In genomic region chr17:76537578-76538280, GRCh38 we compare ENCODE assay signal across 8 cellular contexts. TPM values are rescaled to one million over a fixed set of nuclear protein-coding genes. Genes with fewer than 3 reads are reported as not detected.
DNase-seq lines count a peak whose midpoint lies in the region; ATAC-seq and TF ChIP-seq lines count a peak whose summit lies in the region.

Gene CYGB, minus strand, starts transcription at chr17:76537709. Its CDS starts 167 bp downstream, at chr17:76537542.

- peak; percentile 79 for DNase-seq in NCI-H2227 (lab: John Stamatoyannopoulos, UW; ENCODE audit: unreplicated experiment)
- peak; percentile 45 for DNase-seq in cerebellum (ENCODE audit: low spot score)
- no peak for DNase-seq in stomach
- DNase-seq in GM10266 (ENCODE audit: extremely low spot score) = no peak
- no peak for DNase-seq in GOT3 (lab: John Stamatoyannopoulos, UW)
- DNase-seq in GM13977 (ENCODE audit: low spot score) = no peak

- H3K27me3 ChIP-seq in liver (ENCODE audit: control insufficient read depth in 4 of 4, insufficient read depth in 4 of 4, low read length in 3 of 4) (no peaks in the 10 kb centered on the region), stomach (peaks cover 5 to 60% (median 24%) of the 10 kb centered on the region in 3 donors)

- TF ChIP-seq POLR2A in stomach (IDR thresholded peaks at IDR 0.05) = no peak

- TF ChIP-seq RAD21 in liver (IDR thresholded peaks at IDR 0.05) = no peak

- in situ Hi-C loops in GM13977 (cut with MboI; ENCODE audit: low pct_unique_long_range_greater_than_20kb, low sequenced_read_pairs, unreplicated experiment) = no loop called here

- WGBS in liver = 7% methylated on average over 95 of the region's 95 CpGs
- 1 to 3% (median 2%) methylated on average over 18 to 95 of the region's 95 CpGs for WGBS in stomach, 5 donors

- no peak for ATAC-seq in GM21529 (IDR thresholded peaks at IDR 0.05; ENCODE audit: unreplicated experiment)

- intact Hi-C loops in stomach (cut with DNase I; ENCODE audit: low total_unique reads) = no loop called here

- H3K4me3 ChIP-seq in liver (ENCODE audit: low read depth in 1 of 3, low read length in 3 of 3) = peak within 1 kb of the TSS in 1 of 3 donors; percentile 46
- H3K4me3 ChIP-seq in stomach = peak within 1 kb of the TSS; percentile 40 to 47 (median 45)

- no peak within 1 kb of the TSS for H3K9ac ChIP-seq in liver (ENCODE audit: low read depth in 1 of 2, low read length in 2 of 2)

- no peak for TF ChIP-seq EP300 in stomach (IDR thresholded peaks at IDR 0.05)

- H3K27ac ChIP-seq in liver (ENCODE audit: low read depth in 1 of 2, low read length in 2 of 2) = peak within 1 kb of the TSS; percentile 23 to 31
- H3K27ac ChIP-seq in stomach = peak within 1 kb of the TSS; percentile 50 to 84 (median 71)

- H3K4me1 ChIP-seq in liver (ENCODE audit: control insufficient read depth in 4 of 4, insufficient read depth in 4 of 4, low read length in 3 of 4) (peaks cover 2 to 15% (median 10%) of the 10 kb centered on the region in 4 donors), stomach (peaks cover 20 to 49% (median 39%) of the 10 kb centered on the region in 4 donors)

- H3K36me3 ChIP-seq in liver (ENCODE audit: control insufficient read depth in 4 of 4, insufficient read depth in 3 of 4, low read depth in 1 of 4, low read length in 3 of 4) (no peaks in the 10 kb centered on the region), stomach (no peaks in the 10 kb centered on the region)

- TF ChIP-seq CTCF in liver (IDR thresholded peaks at IDR 0.05; ENCODE audit: low read depth, low read length, missing input control) = no peak
- TF ChIP-seq CTCF in stomach (IDR thresholded peaks at IDR 0.05) = no peak
- TF ChIP-seq CTCF in GM10266 (IDR thresholded peaks at IDR 0.05; ENCODE audit: control insufficient read depth, insufficient read depth, low read depth, missing control alignments) = no peak
- TF ChIP-seq CTCF in GM13977 (IDR thresholded peaks at IDR 0.05; ENCODE audit: extremely low read depth, insufficient read depth, missing control alignments) = no peak

- H3K9me3 ChIP-seq in liver (ENCODE audit: control insufficient read depth in 4 of 4, low read length in 3 of 4) (no peaks in the 10 kb centered on the region), stomach (no peaks in the 10 kb centered on the region)

TF ChIP-seq in liver, 16 proteins besides CTCF, POLR2A, EP300 and RAD21:
- TF ChIP-seq EGR1 (IDR thresholded peaks at IDR 0.05; ENCODE audit: low read depth in 2 of 2) = no peak
- TF ChIP-seq FOXA1 (IDR thresholded peaks at IDR 0.05) = no peak
- no peak for TF ChIP-seq MAX (IDR thresholded peaks at IDR 0.05)
- no peak for TF ChIP-seq ATF3 (IDR thresholded peaks at IDR 0.05)
- TF ChIP-seq NR2F2 (IDR thresholded peaks at IDR 0.05) = no peak
- no peak for TF ChIP-seq GABPA (IDR thresholded peaks at IDR 0.05 in 1 of 2, conservative IDR thresholded peaks at IDR 0.05 in 1 of 2)
- no peak for TF ChIP-seq YY1 (IDR thresholded peaks at IDR 0.05)
- TF ChIP-seq HNF4G (IDR thresholded peaks at IDR 0.05) = no peak
- no peak for TF ChIP-seq JUND (IDR thresholded peaks at IDR 0.05)
- no peak for TF ChIP-seq TAF1 (conservative IDR thresholded peaks at IDR 0.05)
- no peak for TF ChIP-seq HNF4A (conservative IDR thresholded peaks at IDR 0.05)
- no peak for TF ChIP-seq ZBTB33 (IDR thresholded peaks at IDR 0.05)
- no peak for TF ChIP-seq FOXA2 (IDR thresholded peaks at IDR 0.05)

RNA-seq across cellular contexts. Expression of gene CYGB, which starts in this region (rescaled TPM):
- total RNA-seq in cerebellum = 5.6 TPM
- 1 to 10 TPM; 1.6 to 7.8 TPM for total RNA-seq in liver
- 1 to 10 TPM in 1 of 2 donors, under 1 TPM in 1; 0.83 to 1.2 TPM for polyA plus RNA-seq in liver
- 10 to 100 TPM in 3 of 5 donors, 1 to 10 TPM in 1, not detected in 1; 6.8 to 40.4 (median 28.4) TPM for total RNA-seq in stomach
- polyA plus RNA-seq in stomach = 100 to 1,000 TPM in 1 of 3 donors, 10 to 100 TPM in 1, 1 to 10 TPM in 1; 9.9 to 101 (median 65.1) TPM

Comparison
In these comparisons a context has a peak if more than half of its experiments do, and no peak if none do; other contexts are left out.
1. RNA of gene CYGB (polyA plus RNA-seq): 9.9 to 101 TPM in stomach; 0.83 to 1.2 TPM in liver; every median in the first group is over 4 times any median in the second.
2. DNase-seq: peak in NCI-H2227 (single experiment) and cerebellum (single experiment); none in stomach (single experiment), GM10266 (single experiment), GOT3 (single experiment) and GM13977 (single experiment).